Comparison of ENCODE assay signal across 8 cellular contexts in genomic region chrX:13937370-13938052, GRCh38.
A peak's percentile ranks its signal among the peaks of the same experiment; 100 is the strongest.
DNase-seq lines count a peak whose midpoint lies in the region; ATAC-seq and TF ChIP-seq lines count a peak whose summit lies in the region.

No MANE protein-coding gene starts in this region.

- no peaks in the 10 kb centered on the region for H3F3A ChIP-seq in GM23248 (ENCODE audit: insufficient read depth)

- peak overlapping the region; percentile 62 for H3K4me3 Mint-ChIP-seq in stimulated activated memory B cell treated with anti-CD40 and anti-IgM and Interleukin-4, amounts not matched to agents 10 μg/mL and 1 μg/mL and 100 μg/mL, for 72 hours

- H3K27me3 ChIP-seq in A673 (replicated peaks; ENCODE audit: insufficient read depth, low read depth, low read length, poor library complexity) (peaks cover 54% of the 10 kb centered on the region), GM23248 (replicated peaks; ENCODE audit: insufficient read depth) (peaks cover 6% of the 10 kb centered on the region), adipocyte (replicated peaks; ENCODE audit: control insufficient read depth, insufficient read depth, low read length) (peaks cover 51% of the 10 kb centered on the region), adrenal gland (peaks cover 72% of the 10 kb centered on the region)

- DNase-seq in A673 (ENCODE audit: low spot score) (no peak), GM23248 (peak; percentile 12), adipocyte (ENCODE audit: low read depth) (peak; percentile 28), iPS-NIHi11 (ENCODE audit: low spot score) (peak; percentile 7), RKO (ENCODE audit: low spot score) (no peak), adrenal gland (no peak), SKM-1 treated with dmso at 0.1 percent for 144 hours (lab: John Stamatoyannopoulos, UW; ENCODE audit: unreplicated experiment) (no peak)

- WGBS in GM23248 (ENCODE audit: low coverage in 1 of 2, low lambda C conversion rate in 2 of 2, missing lambda C conversion rate in 2 of 2), 2 experiments = 14 to 17% methylated on average over 27 of the region's 27 CpGs
- 9 to 17% (median 13%) methylated on average over 19 to 27 of the region's 27 CpGs for WGBS in adrenal gland, 4 donors

- H3K4me2 ChIP-seq in GM23248 (ENCODE audit: unreplicated experiment) = peak overlapping the region; percentile 35

- H3K9me3 ChIP-seq in A673 (ENCODE audit: low read depth, low read length, poor library complexity, severe bottlenecking) = no peaks in the 10 kb centered on the region
- no peaks in the 10 kb centered on the region for H3K9me3 ChIP-seq in GM23248 (ENCODE audit: low read depth)
- H3K9me3 ChIP-seq in adipocyte (ENCODE audit: control insufficient read depth, low read length) = no peaks in the 10 kb centered on the region
- no peaks in the 10 kb centered on the region for H3K9me3 ChIP-seq in adrenal gland (replicated peaks in 1 of 3)

- H3K27ac Mint-ChIP-seq in stimulated activated memory B cell treated with anti-CD40 and anti-IgM and Interleukin-4, amounts not matched to agents 10 μg/mL and 1 μg/mL and 100 μg/mL, for 72 hours = no peak overlapping the region

- H2AFZ ChIP-seq in GM23248 = no peak overlapping the region

- peaks cover 5% of the 10 kb centered on the region for H3K4me1 Mint-ChIP-seq in stimulated activated memory B cell treated with anti-CD40 and anti-IgM and Interleukin-4, amounts not matched to agents 10 μg/mL and 1 μg/mL and 100 μg/mL, for 72 hours

- ATAC-seq in stimulated activated memory B cell treated with anti-CD40 and anti-IgM and Interleukin-4, amounts not matched to agents 10 μg/mL and 1 μg/mL and 100 μg/mL, for 72 hours = no peak

- CTCF ChIA-PET in A673 (lab: Charles Lee) = interaction anchor here (0.6 kb wide), 1 partner anchor 98 kb away, joined by 4 read pairs; no protein-coding TSS in a partner anchor

- H3K36me3 ChIP-seq in A673 (ENCODE audit: insufficient read depth, low read length, poor library complexity, severe bottlenecking) = no peaks in the 10 kb centered on the region
- H3K36me3 ChIP-seq in GM23248 (ENCODE audit: low read depth) = no peaks in the 10 kb centered on the region
- no peaks in the 10 kb centered on the region for H3K36me3 ChIP-seq in adipocyte (ENCODE audit: control insufficient read depth, insufficient read depth, low read length, severe bottlenecking)
- H3K36me3 ChIP-seq in adrenal gland (replicated peaks in 1 of 2) = no peaks in the 10 kb centered on the region

- TF ChIP-seq POLR2A in adrenal gland (IDR thresholded peaks at IDR 0.05) = no peak

- intact Hi-C loops in A673 (cut with micrococcal nuclease; ENCODE audit: unreplicated experiment) (no loop called here), adrenal gland (cut with DNase I) (no loop called here)

- no peaks in the 10 kb centered on the region for H3K79me2 ChIP-seq in GM23248 (ENCODE audit: insufficient read depth)

- H3K4me1 ChIP-seq in A673 (ENCODE audit: insufficient read depth, low read length, poor library complexity, severe bottlenecking) (no peaks in the 10 kb centered on the region), GM23248 (ENCODE audit: insufficient read depth) (no peaks in the 10 kb centered on the region), adipocyte (ENCODE audit: control insufficient read depth, insufficient read depth, low read length) (no peaks in the 10 kb centered on the region), adrenal gland (replicated peaks in 1 of 2) (peaks cover 3 to 9% of the 10 kb centered on the region in 2 donors)

- no peak overlapping the region for H3K27ac ChIP-seq in A673 (ENCODE audit: low read depth, low read length, poor library complexity, severe bottlenecking)
- no peak overlapping the region for H3K27ac ChIP-seq in GM23248
- H3K27ac ChIP-seq in adrenal gland = no peak overlapping the region

- TF ChIP-seq CTCF in A673 (conservative IDR thresholded peaks at IDR 0.05; ENCODE audit: low read depth, low read length) = no peak
- no peak for TF ChIP-seq CTCF in adrenal gland (IDR thresholded peaks at IDR 0.05)

- no peaks in the 10 kb centered on the region for H3K9me2 ChIP-seq in GM23248 (ENCODE audit: insufficient read depth)

- H3K27me3 Mint-ChIP-seq in stimulated activated memory B cell treated with anti-CD40 and anti-IgM and Interleukin-4, amounts not matched to agents 10 μg/mL and 1 μg/mL and 100 μg/mL, for 72 hours = peaks cover 10% of the 10 kb centered on the region

- in situ Hi-C loops in GM23248 (cut with MboI) = no loop called here

- no peak overlapping the region for H3K9ac ChIP-seq in GM23248
- H3K9ac ChIP-seq in adipocyte (ENCODE audit: low read length) = peak overlapping the region; percentile 29

- BruUV-seq in A673 (replicated peaks; lab: Mats Ljungman, UMichigan) = no TSS peak

- no peaks in the 10 kb centered on the region for H3K9me3 Mint-ChIP-seq in stimulated activated memory B cell treated with anti-CD40 and anti-IgM and Interleukin-4, amounts not matched to agents 10 μg/mL and 1 μg/mL and 100 μg/mL, for 72 hours

- H3K4me3 ChIP-seq in A673 (ENCODE audit: low read depth, low read length, poor library complexity, severe bottlenecking) (peak overlapping the region; percentile 54), GM23248 (peak overlapping the region; percentile 49), adipocyte (ENCODE audit: low read length) (peak overlapping the region; percentile 75), adrenal gland (peak overlapping the region in 2 of 4 donors; percentile 13 to 57)

- POLR2A ChIA-PET in A673 (lab: Charles Lee; ENCODE audit: low non-redundant PET) = no interaction called here

- H4K20me1 ChIP-seq in GM23248 (ENCODE audit: insufficient read depth) = no peaks in the 10 kb centered on the region

- no peaks in the 10 kb centered on the region for H3K36me3 Mint-ChIP-seq in stimulated activated memory B cell treated with anti-CD40 and anti-IgM and Interleukin-4, amounts not matched to agents 10 μg/mL and 1 μg/mL and 100 μg/mL, for 72 hours

Comparison
In these comparisons a context has a peak if more than half of its experiments do, and no peak if none do; other contexts are left out.
1. DNase-seq: peak in GM23248 (single experiment), adipocyte (single experiment) and iPS-NIHi11 (single experiment); none in A673 (single experiment), RKO (single experiment), adrenal gland (0 of 7) and SKM-1 treated with dmso at 0.1 percent for 144 hours (single experiment).